Comparison of ENCODE assay signal across 24 cellular contexts in genomic region chr20:6311841-6312655, GRCh38.
DNase-seq lines count a peak whose midpoint lies in the region; TF ChIP-seq lines count a peak whose summit lies in the region.
"Had no signal": no experiment of that assay in that cellular context is flagged by ENCODE, and none has a peak within 500 bp of the region (broad histone marks: within the 10 kb centered on the region; RNA-seq: fewer than 3 reads in every experiment).

No MANE protein-coding gene starts in this region.

- no peaks in the 10 kb centered on the region for H3K36me3 Mint-ChIP-seq in MCF 10A (ENCODE audit: insufficient read depth, unreplicated experiment)
- H3K36me3 Mint-ChIP-seq: CD8-positive, alpha-beta T cell had no signal

- no peak overlapping the region for H3K9ac ChIP-seq in mesenchymal stem cell (ENCODE audit: low read length)
- H3K9ac ChIP-seq: KMS-11 had no signal

- no peak overlapping the region for H2BK5ac ChIP-seq in mesenchymal stem cell (ENCODE audit: low read depth, low read length, poor library complexity, severe bottlenecking)

- peak overlapping the region; percentile 87 for H3K27ac Mint-ChIP-seq in MCF 10A (ENCODE audit: low read depth, unreplicated experiment)
- H3K27ac Mint-ChIP-seq: CD8-positive, alpha-beta T cell; GM23338 had no signal

- H4K91ac ChIP-seq in mesenchymal stem cell (ENCODE audit: low read length) = peak overlapping the region; percentile 50

- H2BK12ac ChIP-seq in mesenchymal stem cell (ENCODE audit: low read length in 2 of 2) = peak overlapping the region in 1 of 2 experiments; percentile 6

- H3K36me3 ChIP-seq in breast epithelium (no peaks in the 10 kb centered on the region), mesenchymal stem cell (ENCODE audit: control insufficient read depth in 1 of 2, insufficient read depth in 2 of 2, low read depth in 1 of 2, low read length in 2 of 2) (no peaks in the 10 kb centered on the region), A673 (ENCODE audit: insufficient read depth, low read length, poor library complexity, severe bottlenecking) (no peaks in the 10 kb centered on the region)
- H3K36me3 ChIP-seq: HAP-1, SJCRH30 had no signal

- H3K14ac ChIP-seq in mesenchymal stem cell (ENCODE audit: low read length in 2 of 2) = no peak overlapping the region

- no peaks in the 10 kb centered on the region for H3K79me1 ChIP-seq in mesenchymal stem cell (replicated peaks; ENCODE audit: low read length, poor library complexity, severe bottlenecking)

- H2BK15ac ChIP-seq in mesenchymal stem cell (ENCODE audit: low read depth, poor library complexity, severe bottlenecking) = no peak overlapping the region

- no peak overlapping the region for H3K4ac ChIP-seq in mesenchymal stem cell (ENCODE audit: low read depth in 1 of 2, low read length in 2 of 2)

- WGBS in mesenchymal stem cell = 90% methylated on average over 4 of the region's 4 CpGs

- H3K9me3 Mint-ChIP-seq in MCF 10A (ENCODE audit: unreplicated experiment) = peaks cover 14% of the 10 kb centered on the region

- BruUV-seq in MCF 10A (replicated peaks; lab: Mats Ljungman, UMichigan) (no TSS peak), A673 (replicated peaks; lab: Mats Ljungman, UMichigan) (no TSS peak)

- H3K4me1 Mint-ChIP-seq in MCF 10A (ENCODE audit: insufficient read depth, unreplicated experiment) = peaks cover 11% of the 10 kb centered on the region
- H3K4me1 Mint-ChIP-seq: GM23338 had no signal

- H2AFZ ChIP-seq in mesenchymal stem cell (ENCODE audit: low read depth, low read length) = no peak overlapping the region
- H2AFZ ChIP-seq: GM23338 had no signal

- H2BK120ac ChIP-seq in mesenchymal stem cell (ENCODE audit: low read depth, low read length) = no peak overlapping the region

- H3K27ac ChIP-seq in breast epithelium (no peak overlapping the region), epithelial cell of prostate (peak overlapping the region; percentile 86), mesenchymal stem cell (ENCODE audit: low read length, poor library complexity, severe bottlenecking) (no peak overlapping the region), A673 (ENCODE audit: low read depth, low read length, poor library complexity, severe bottlenecking) (no peak overlapping the region)
- H3K27ac ChIP-seq: 22Rv1, KMS-11, SJCRH30 had no signal

- POLR2A ChIA-PET in MCF 10A (lab: Yijun Ruan, JAX) = interaction anchor here (0.6 to 1.8 kb wide), 8 partner anchors 11 to 272 kb away, joined by 3 to 5 read pairs (median 4); no protein-coding TSS in a partner anchor
- POLR2A ChIA-PET in A673 (lab: Charles Lee; ENCODE audit: low non-redundant PET) = no interaction called here

- TF ChIP-seq POLR2A in breast epithelium (IDR thresholded peaks at IDR 0.05) = no peak

- CTCF ChIA-PET in MCF 10A (lab: Yijun Ruan, JAX) (interaction anchor here (0.9 to 1.3 kb wide), 2 partner anchors 11 to 271 kb away, joined by 3 to 5 read pairs; no protein-coding TSS in a partner anchor), A673 (lab: Charles Lee) (no interaction called here)

- H3K9me3 ChIP-seq in breast epithelium (peaks cover 13 to 17% of the 10 kb centered on the region in 2 donors), mesenchymal stem cell (ENCODE audit: control insufficient read depth, low read length) (peaks cover 33% of the 10 kb centered on the region), A673 (ENCODE audit: low read depth, low read length, poor library complexity, severe bottlenecking) (no peaks in the 10 kb centered on the region)
- H3K9me3 ChIP-seq: HAP-1, SJCRH30 had no signal

- H3K4me3 Mint-ChIP-seq in MCF 10A (ENCODE audit: unreplicated experiment) = peak overlapping the region; percentile 20
- H3K4me3 Mint-ChIP-seq: CD8-positive, alpha-beta T cell; GM23338 had no signal

- H3K4me3 ChIP-seq in breast epithelium (no peak overlapping the region), mesenchymal stem cell (ENCODE audit: insufficient read depth in 1 of 2, low read depth in 1 of 2, low read length in 2 of 2) (no peak overlapping the region), A673 (ENCODE audit: low read depth, low read length, poor library complexity, severe bottlenecking) (no peak overlapping the region)
- H3K4me3 ChIP-seq: GM12878, GM23338, HAP-1, SJCRH30 had no signal

- no peak overlapping the region for H2AK5ac ChIP-seq in mesenchymal stem cell (ENCODE audit: low read length, severe bottlenecking)

- H3K18ac ChIP-seq in mesenchymal stem cell (ENCODE audit: low read depth in 1 of 2, low read length in 2 of 2) = peak overlapping the region in 1 of 2 experiments; percentile 53

- TF ChIP-seq CTCF in MCF 10A (IDR thresholded peaks at IDR 0.05; ENCODE audit: unreplicated experiment) (no peak), breast epithelium (IDR thresholded peaks at IDR 0.05) (no peak), A673 (conservative IDR thresholded peaks at IDR 0.05; ENCODE audit: low read depth, low read length) (no peak)

- H4K8ac ChIP-seq in mesenchymal stem cell (ENCODE audit: low read length) = no peak overlapping the region

- no peak overlapping the region for H3K23ac ChIP-seq in mesenchymal stem cell (ENCODE audit: low read length in 2 of 2)

- no peaks in the 10 kb centered on the region for H3K27me3 ChIP-seq in breast epithelium
- H3K27me3 ChIP-seq in mesenchymal stem cell (ENCODE audit: control insufficient read depth in 1 of 2, insufficient read depth in 1 of 2, low read length in 2 of 2) = no peaks in the 10 kb centered on the region
- H3K27me3 ChIP-seq in A673 (replicated peaks; ENCODE audit: insufficient read depth, low read depth, low read length, poor library complexity) = no peaks in the 10 kb centered on the region
- H3K27me3 ChIP-seq: SJCRH30 had no signal

- DNase-seq in MCF 10A (ENCODE audit: unreplicated experiment) (peak; percentile 37), breast epithelium (ENCODE audit: low spot score in 2 of 2) (no peak), epithelial cell of prostate (ENCODE audit: low read depth, low spot score) (peak; percentile 79), mesenchymal stem cell (no peak), NCI-H2227 treated with DMSO at 0.1 percent for 48 hours (lab: John Stamatoyannopoulos, UW) (no peak), AG20443 (ENCODE audit: low spot score) (no peak), A673 (ENCODE audit: low spot score) (no peak)
- no peak for DNase-seq in activated CD8-positive, alpha-beta memory T cell treated with anti-CD3 and anti-CD28 coated beads, Interleukin-2, amount 50 U/mL, for 48 hours
- DNase-seq: AML-193; C1 segment of cervical spinal cord; CD8-positive, alpha-beta T cell; DND-41; IMR-90; MV-4-11; NCI-H187; NCI-H510A treated with DMSO at 0.1 percent for 48 hours; NCI-H774; NK-92 treated with Interleukin-12 subunit alpha and Interleukin-12 subunit beta, amount 100 ng/mL, for 24 hours; SJCRH30 had no signal

- H3K4me1 ChIP-seq in breast epithelium = no peaks in the 10 kb centered on the region
- no peaks in the 10 kb centered on the region for H3K4me1 ChIP-seq in mesenchymal stem cell (ENCODE audit: control insufficient read depth, insufficient read depth, low read depth, low read length)
- H3K4me1 ChIP-seq in A673 (ENCODE audit: insufficient read depth, low read length, poor library complexity, severe bottlenecking) = no peaks in the 10 kb centered on the region
- H3K4me1 ChIP-seq: HAP-1, SJCRH30 had no signal

- no peaks in the 10 kb centered on the region for H3K27me3 Mint-ChIP-seq in MCF 10A (ENCODE audit: insufficient read depth, unreplicated experiment)

- intact Hi-C loops in MCF 10A (cut with micrococcal nuclease) = no loop called here
- intact Hi-C loops in breast epithelium (cut with DNase I; ENCODE audit: low total_unique reads) = no loop called here
- intact Hi-C loops in A673 (cut with micrococcal nuclease; ENCODE audit: unreplicated experiment) = no loop called here

- no peak overlapping the region for H3K4me2 ChIP-seq in mesenchymal stem cell (ENCODE audit: low read length, poor library complexity, severe bottlenecking)
- H3K4me2 ChIP-seq: GM23338, KMS-11 had no signal

Comparison
In these comparisons a context has a peak if more than half of its experiments do, and no peak if none do; other contexts are left out.
1. DNase-seq: peak in MCF 10A (single experiment) and epithelial cell of prostate (single experiment); none in breast epithelium (0 of 2), mesenchymal stem cell (single experiment), NCI-H2227 treated with DMSO at 0.1 percent for 48 hours (single experiment), AG20443 (single experiment), A673 (single experiment) and activated CD8-positive, alpha-beta memory T cell treated with anti-CD3 and anti-CD28 coated beads, Interleukin-2, amount 50 U/mL, for 48 hours (single experiment).